Comparison of ENCODE assay signal across 1 cellular context in the genomic region with DNA sequence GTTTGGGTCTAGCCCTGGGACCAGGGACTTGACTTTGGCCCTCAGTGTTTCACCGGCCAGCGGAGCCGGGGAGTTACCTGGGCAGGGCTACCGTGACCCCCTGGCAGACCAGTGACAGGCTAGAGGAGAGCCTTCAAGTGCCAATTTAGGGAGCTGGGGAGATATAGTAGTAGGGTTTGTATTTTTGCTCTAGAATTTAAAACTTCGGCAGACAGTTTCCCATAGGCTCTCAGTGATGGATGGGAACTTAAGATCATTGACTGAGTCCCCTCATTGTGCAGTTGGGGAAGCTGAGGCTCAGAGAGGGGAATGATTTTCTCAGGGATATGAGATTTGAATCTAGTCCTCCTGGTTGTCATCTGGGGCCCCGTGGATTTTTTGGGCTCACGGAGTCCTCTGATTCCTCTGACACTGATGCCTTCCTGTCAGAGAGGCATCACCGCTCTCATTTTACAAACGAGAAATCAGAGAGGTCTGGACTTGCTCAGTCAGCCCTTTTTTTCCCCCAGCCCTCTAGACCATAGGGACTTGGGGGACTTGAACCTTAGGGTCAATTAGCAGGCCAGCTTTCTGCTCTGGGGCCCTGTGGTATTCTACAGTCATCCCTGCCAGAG.
TF ChIP-seq lines count a peak whose summit lies in the region.

No MANE protein-coding gene starts in this region.

TF ChIP-seq in liver, 16 proteins besides CTCF, POLR2A, EP300 and RAD21 (continued from another document):
- no peak for TF ChIP-seq HNF4G (IDR thresholded peaks at IDR 0.05)
- TF ChIP-seq GABPA (IDR thresholded peaks at IDR 0.05 in 1 of 2, conservative IDR thresholded peaks at IDR 0.05 in 1 of 2): no peak
- TF ChIP-seq HNF4A (conservative IDR thresholded peaks at IDR 0.05): no peak
- TF ChIP-seq FOXA2 (IDR thresholded peaks at IDR 0.05): no peak
- TF ChIP-seq, protein P1, sequence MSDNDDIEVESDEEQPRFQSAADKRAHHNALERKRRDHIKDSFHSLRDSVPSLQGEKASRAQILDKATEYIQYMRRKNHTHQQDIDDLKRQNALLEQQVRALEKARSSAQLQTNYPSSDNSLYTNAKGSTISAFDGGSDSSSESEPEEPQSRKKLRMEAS (IDR thresholded peaks at IDR 0.05): no peak
